In the genomic region with DNA sequence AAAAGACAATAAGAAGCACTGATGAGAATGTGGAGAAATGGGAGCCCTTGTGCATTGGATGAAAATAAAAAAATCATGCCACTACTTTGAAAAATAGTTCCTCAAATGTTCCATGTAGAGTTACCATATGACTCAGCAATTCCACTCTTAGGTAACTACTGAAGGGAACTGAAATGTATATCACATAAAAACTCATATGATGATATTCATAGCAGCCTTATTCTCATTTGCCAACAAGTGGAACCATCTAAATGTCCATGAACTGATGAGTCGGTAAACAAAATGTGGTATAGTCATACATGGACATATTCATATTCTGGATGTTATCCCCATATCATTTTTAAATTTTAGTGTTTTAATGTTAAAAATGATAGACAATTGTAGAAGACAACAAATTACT, we compare ENCODE assay signal across 17 cellular contexts. TPM values are rescaled to one million over a fixed set of nuclear protein-coding genes. Genes with fewer than 3 reads are reported as not detected.
"Had no signal": no experiment of that assay in that cellular context is flagged by ENCODE, and none has a peak within 500 bp of the region (broad histone marks: within the 10 kb centered on the region; RNA-seq: fewer than 3 reads in every experiment).

No MANE protein-coding gene starts in this region.

- H3K4me3 ChIP-seq: ovary, tibial artery, uterus had no signal

- H3K36me3 ChIP-seq: ovary, tibial artery, uterus had no signal

- ATAC-seq: activated CD4-positive, CD25-positive, alpha-beta regulatory T cell treated with anti-CD3 and anti-CD28 coated beads, Interleukin-2, amount 50 U/mL, for 24 hours had no signal

- DNase-seq: activated effector memory CD4-positive, alpha-beta T cell treated with anti-CD3 and anti-CD28 coated beads, Interleukin-2, amount 50 U/mL, for 16 hours; activated T-cell treated with anti-CD3 and anti-CD28 coated beads, Interleukin-2, amount 50 U/mL, for 1 hour; amygdala; endodermal cell; erythroblast; hippocampal formation; kidney glomerular epithelial cell; ovary; stimulated activated CD4-positive, alpha-beta T cell treated with anti-CD3 and anti-CD28 coated beads, Interleukin-4, amount 100 ng/mL, for 1 hour; stimulated activated CD8-positive, alpha-beta memory T cell treated with anti-CD3 and anti-CD28 coated beads, Interleukin-4, amount 100 ng/mL, for 48 hours; tibial artery; uterus had no signal

- H3K27ac ChIP-seq: ovary, tibial artery, uterus had no signal

- H3K4me1 ChIP-seq: tibial artery, uterus had no signal

- H3K9me3 ChIP-seq: ovary, uterus had no signal

- H3K27me3 ChIP-seq: ovary, uterus had no signal

RNA-seq across cellular contexts. Expression of gene KRTAP5-9, which starts 3.5 kb away (rescaled TPM):
- total RNA-seq: activated naive CD4-positive, alpha-beta T cell treated with anti-CD3 and anti-CD28 coated beads, Interleukin-2, amount 50 U/mL, for 72 hours; cerebellum; dermis microvascular lymphatic vessel endothelial cell; uterus had no signal
- polyA plus RNA-seq: neural cell had no signal

RNA-seq across cellular contexts. Expression of gene KRTAP5-10, which starts 13.7 kb away (rescaled TPM):
- total RNA-seq: activated naive CD4-positive, alpha-beta T cell treated with anti-CD3 and anti-CD28 coated beads, Interleukin-2, amount 50 U/mL, for 72 hours; cerebellum; dermis microvascular lymphatic vessel endothelial cell had no signal
- polyA plus RNA-seq: neural cell, ovary had no signal

RNA-seq across cellular contexts. Expression of gene KRTAP5-8, which starts 13.9 kb away (rescaled TPM):
- total RNA-seq: activated naive CD4-positive, alpha-beta T cell treated with anti-CD3 and anti-CD28 coated beads, Interleukin-2, amount 50 U/mL, for 72 hours; cerebellum; dermis microvascular lymphatic vessel endothelial cell; endodermal cell; ovary had no signal
- polyA plus RNA-seq: neural cell, ovary had no signal

RNA-seq across cellular contexts. Expression of gene KRTAP5-7, which starts 24.6 kb away (rescaled TPM):
- total RNA-seq: activated naive CD4-positive, alpha-beta T cell treated with anti-CD3 and anti-CD28 coated beads, Interleukin-2, amount 50 U/mL, for 72 hours; dermis microvascular lymphatic vessel endothelial cell; endodermal cell had no signal
- polyA plus RNA-seq: ovary had no signal

RNA-seq across cellular contexts. Expression of gene KRTAP5-11, which starts 31.0 kb away (rescaled TPM):
- total RNA-seq: activated naive CD4-positive, alpha-beta T cell treated with anti-CD3 and anti-CD28 coated beads, Interleukin-2, amount 50 U/mL, for 72 hours; cerebellum; dermis microvascular lymphatic vessel endothelial cell; ovary; uterus had no signal
- polyA plus RNA-seq: neural cell, ovary had no signal
